In the genomic region with DNA sequence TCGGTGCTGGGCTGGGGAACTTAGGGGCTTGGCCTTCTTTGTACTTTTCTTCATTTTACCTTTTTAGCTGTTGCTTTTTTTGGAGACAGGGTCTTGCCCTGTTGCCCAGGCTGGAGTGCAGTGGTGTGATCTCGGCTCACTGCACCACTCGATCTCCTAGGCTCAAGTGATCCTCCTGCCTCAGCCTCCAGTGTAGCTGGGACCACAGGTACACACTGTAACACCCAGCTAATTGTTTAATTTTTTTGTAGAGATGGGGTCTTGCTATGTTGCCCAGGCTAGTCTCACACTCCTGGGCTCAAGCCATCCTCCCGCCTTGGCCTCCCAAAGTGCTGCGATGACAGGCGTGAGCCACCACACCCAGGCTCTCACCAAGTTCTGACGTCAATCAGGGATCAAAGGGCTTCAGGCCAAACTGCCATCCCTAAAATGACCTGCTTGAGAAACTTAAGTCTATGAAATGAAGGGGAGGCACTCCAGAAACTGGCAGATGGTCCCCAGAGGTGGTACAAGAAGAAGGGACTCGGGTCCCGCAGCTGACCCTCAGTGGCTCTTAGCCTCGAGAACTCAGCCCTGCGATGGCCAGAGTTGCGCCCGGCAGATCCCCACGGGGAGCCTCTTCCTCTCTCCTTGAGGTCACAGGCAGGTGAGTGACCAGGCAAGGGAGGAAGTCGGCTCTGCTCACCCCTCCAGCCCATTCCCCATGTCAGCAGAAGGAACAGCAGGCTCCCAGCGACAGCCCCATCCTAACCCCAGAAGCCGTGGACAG, we compare ENCODE assay signal across 16 cellular contexts.
DNase-seq lines count a peak whose midpoint lies in the region; ATAC-seq, FAIRE-seq and TF ChIP-seq lines count a peak whose summit lies in the region.
"Had no signal": no experiment of that assay in that cellular context is flagged by ENCODE, and none has a peak within 500 bp of the region (broad histone marks: within the 10 kb centered on the region; RNA-seq: fewer than 3 reads in every experiment).

No MANE protein-coding gene starts in this region.

- 10% methylated on average over 17 of the region's 17 CpGs for WGBS in K562 (ENCODE audit: insufficient coverage, low coverage, missing lambda C conversion rate)
- no CpG with 5 or more reads among the region's 17 CpGs for WGBS in neuronal stem cell (ENCODE audit: extremely low coverage in 2 of 2, insufficient read length in 2 of 2, insufficient replicate concordance in 1 of 2), 2 donors

- H2AFZ ChIP-seq in K562 (ENCODE audit: low read depth, low read length), result no peak overlapping the region
- H2AFZ ChIP-seq in neuronal stem cell (ENCODE audit: low read length), result no peak overlapping the region

- H2BK15ac ChIP-seq in neuronal stem cell (ENCODE audit: low read length), result no peak overlapping the region

- H3K9me1 ChIP-seq in K562 (ENCODE audit: control insufficient read depth, insufficient read depth, low read length), result no peaks in the 10 kb centered on the region

- H3K4ac ChIP-seq in neuronal stem cell (ENCODE audit: low read length), result no peak overlapping the region

- no peaks in the 10 kb centered on the region for H3K79me1 ChIP-seq in neuronal stem cell (ENCODE audit: low read depth, low read length)

- H3K27ac Mint-ChIP-seq in IgD-negative memory B cell, result peak overlapping the region in 2 of 3 donors; percentile 72 to 86
- no peak overlapping the region for H3K27ac Mint-ChIP-seq in stimulated activated effector memory CD8-positive, alpha-beta T cell treated with anti-CD3 and anti-CD28 coated beads, Interleukin-12 subunit alpha, Interleukin-12 subunit beta, amount 100 ng/mL, for 72 hours

- peak overlapping the region; percentile 17 for H3K18ac ChIP-seq in neuronal stem cell (ENCODE audit: low read length)

- in situ Hi-C loops in K562 (cut with MboI), result no loop called here

- no peak overlapping the region for H2AK5ac ChIP-seq in neuronal stem cell (ENCODE audit: low read depth, low read length)

- peaks cover 91% of the 10 kb centered on the region for H4K20me1 ChIP-seq in BLaER1
- H4K20me1 ChIP-seq in K562 (replicated peaks; ENCODE audit: control insufficient read depth, insufficient read depth, low read length), result no peaks in the 10 kb centered on the region

- H3K9me3 Mint-ChIP-seq in IgD-negative memory B cell, result no peaks in the 10 kb centered on the region
- no peaks in the 10 kb centered on the region for H3K9me3 Mint-ChIP-seq in stimulated activated effector memory CD8-positive, alpha-beta T cell treated with anti-CD3 and anti-CD28 coated beads, Interleukin-12 subunit alpha, Interleukin-12 subunit beta, amount 100 ng/mL, for 72 hours

- H3K14ac ChIP-seq in neuronal stem cell (ENCODE audit: low read length), result no peak overlapping the region

- H3K4me2 ChIP-seq in BLaER1, result peak overlapping the region; percentile 83
- no peak overlapping the region for H3K4me2 ChIP-seq in K562 (ENCODE audit: insufficient read depth, low read length)
- no peak overlapping the region for H3K4me2 ChIP-seq in neuronal stem cell (ENCODE audit: insufficient read depth, low read length, poor library complexity, severe bottlenecking)

- TF ChIP-seq CTCF in K562 (IDR thresholded peaks at IDR 0.05 in 2 of 3, conservative IDR thresholded peaks at IDR 0.05 in 1 of 3; ENCODE audit: insufficient read depth in 2 of 3, low read depth in 1 of 3, low read length in 3 of 3), result no peak

- H3K36me3 Mint-ChIP-seq in IgD-negative memory B cell, result peaks cover 10% of the 10 kb centered on the region
- no peaks in the 10 kb centered on the region for H3K36me3 Mint-ChIP-seq in stimulated activated effector memory CD8-positive, alpha-beta T cell treated with anti-CD3 and anti-CD28 coated beads, Interleukin-12 subunit alpha, Interleukin-12 subunit beta, amount 100 ng/mL, for 72 hours

- no peak for TF ChIP-seq POLR2A in K562 (conservative IDR thresholded peaks at IDR 0.05)

- H3K27me3 Mint-ChIP-seq in IgD-negative memory B cell, result no peaks in the 10 kb centered on the region

- H2BK12ac ChIP-seq in neuronal stem cell (ENCODE audit: low read length), result peak overlapping the region; percentile 22

- no peak for FAIRE-seq in K562 (lab: Jason Lieb, UNC)
- FAIRE-seq: GM12878 had no signal

- ATAC-seq in K562, result no peak
- ATAC-seq in stimulated activated effector memory CD8-positive, alpha-beta T cell treated with anti-CD3 and anti-CD28 coated beads, Interleukin-12 subunit alpha, Interleukin-12 subunit beta, amount 100 ng/mL, for 72 hours, result no peak
- ATAC-seq in HG03565 (IDR thresholded peaks at IDR 0.05; ENCODE audit: unreplicated experiment), result no peak
- no peak for ATAC-seq in GM21447 (IDR thresholded peaks at IDR 0.05; ENCODE audit: unreplicated experiment)
- ATAC-seq in GM21381 (IDR thresholded peaks at IDR 0.05; ENCODE audit: unreplicated experiment), result no peak
- ATAC-seq: GM12878 had no signal

- BruUV-seq in K562 (replicated peaks; lab: Mats Ljungman, UMichigan), result no TSS peak

- no peak for TF ChIP-seq EP300 in K562 (IDR thresholded peaks at IDR 0.05; ENCODE audit: low read length)

- H3K9ac ChIP-seq in BLaER1, result no peak overlapping the region
- H3K9ac ChIP-seq in K562 (ENCODE audit: insufficient read depth in 1 of 2, low read depth in 2 of 2, low read length in 2 of 2), result no peak overlapping the region
- no peak overlapping the region for H3K9ac ChIP-seq in neuronal stem cell (ENCODE audit: low read depth, low read length, poor library complexity)

- no peak for TF ChIP-seq RAD21 in K562 (CRISPR knock-in tag; conservative IDR thresholded peaks at IDR 0.05 in 1 of 2, IDR thresholded peaks at IDR 0.05 in 1 of 2)

- no peak overlapping the region for H4K8ac ChIP-seq in neuronal stem cell (ENCODE audit: low read depth, low read length)

- no peak overlapping the region for H3K4me3 ChIP-seq in BLaER1
- no peak overlapping the region for H3K4me3 ChIP-seq in K562
- H3K4me3 ChIP-seq in neuronal stem cell (ENCODE audit: low read length in 2 of 2), result no peak overlapping the region
- H3K4me3 ChIP-seq: GM12878 had no signal

- no peaks in the 10 kb centered on the region for H3K27me3 ChIP-seq in BLaER1
- peaks cover 8 to 46% of the 10 kb centered on the region in 2 experiments; a peak in 4 of 5 replicates for H3K27me3 ChIP-seq in K562 (ENCODE audit: control insufficient read depth in 2 of 2, insufficient read depth in 2 of 2, low read length in 2 of 2)
- peaks cover 0 to 10% (median 0%) of the 10 kb centered on the region in 3 experiments for H3K27me3 ChIP-seq in neuronal stem cell (ENCODE audit: control insufficient read depth in 3 of 3, insufficient read depth in 3 of 3, low read depth in 1 of 3, low read length in 3 of 3)

- H3K9me3 ChIP-seq in BLaER1 (peaks cover 5% of the 10 kb centered on the region; the same call in 1 of the 2 replicates), K562 (replicated peaks; ENCODE audit: control insufficient read depth, insufficient read depth, low read depth, low read length) (no peaks in the 10 kb centered on the region), neuronal stem cell (replicated peaks in 1 of 2; ENCODE audit: control insufficient read depth in 2 of 2, insufficient read depth in 1 of 2, low read depth in 1 of 2, low read length in 2 of 2) (no peaks in the 10 kb centered on the region)
- H3K9me3 ChIP-seq: BE2C had no signal

- intact Hi-C loops in K562 (cut with micrococcal nuclease), result no loop called here

- no peak overlapping the region for H2BK5ac ChIP-seq in neuronal stem cell (ENCODE audit: low read length)

- H3K4me3 Mint-ChIP-seq in IgD-negative memory B cell, result no peak overlapping the region
- H3K4me3 Mint-ChIP-seq in stimulated activated effector memory CD8-positive, alpha-beta T cell treated with anti-CD3 and anti-CD28 coated beads, Interleukin-12 subunit alpha, Interleukin-12 subunit beta, amount 100 ng/mL, for 72 hours, result no peak overlapping the region

- CTCF ChIA-PET in K562 (lab: Yijun Ruan, JAX; ENCODE audit: low intra/inter-chr PET ratio), result no interaction called here

- peaks cover 22 to 52% (median 38%) of the 10 kb centered on the region in 3 donors for H3K4me1 Mint-ChIP-seq in IgD-negative memory B cell
- peaks cover 17% of the 10 kb centered on the region for H3K4me1 Mint-ChIP-seq in stimulated activated effector memory CD8-positive, alpha-beta T cell treated with anti-CD3 and anti-CD28 coated beads, Interleukin-12 subunit alpha, Interleukin-12 subunit beta, amount 100 ng/mL, for 72 hours

- H3K23ac ChIP-seq in neuronal stem cell (ENCODE audit: low read depth, low read length, poor library complexity), result peak overlapping the region; percentile 65

- H3K27ac ChIP-seq in BLaER1, result no peak overlapping the region
- no peak overlapping the region for H3K27ac ChIP-seq in K562 (ENCODE audit: extremely low read depth, low read depth, low read length)
- H3K27ac ChIP-seq in neuronal stem cell (replicated peaks; ENCODE audit: low read length), result no peak overlapping the region
- H3K27ac ChIP-seq: HL-60 had no signal

- POLR2A ChIA-PET in K562 (lab: Yijun Ruan, JAX), result no interaction called here

- H3K4me1 ChIP-seq in BLaER1, result peaks cover 82% of the 10 kb centered on the region
- H3K4me1 ChIP-seq in K562 (replicated peaks in 1 of 2; ENCODE audit: control insufficient read depth in 2 of 2, insufficient read depth in 2 of 2, low read length in 2 of 2), result peaks cover 0 to 22% of the 10 kb centered on the region in 2 experiments; a peak in 2 of 5 replicates
- no peaks in the 10 kb centered on the region for H3K4me1 ChIP-seq in neuronal stem cell (ENCODE audit: control insufficient read depth in 2 of 2, insufficient read depth in 1 of 2, low read depth in 1 of 2, low read length in 2 of 2)
- H3K4me1 ChIP-seq: BE2C had no signal

- H3K79me2 ChIP-seq in K562 (ENCODE audit: control insufficient read depth, insufficient read depth, low read length), result no peaks in the 10 kb centered on the region

- no peak overlapping the region for H2BK120ac ChIP-seq in neuronal stem cell (ENCODE audit: low read depth, low read length)

- H3K36me3 ChIP-seq in BLaER1, result peaks cover 31% of the 10 kb centered on the region
- H3K36me3 ChIP-seq in K562 (ENCODE audit: control insufficient read depth, insufficient read depth, low read length), result no peaks in the 10 kb centered on the region
- H3K36me3 ChIP-seq in neuronal stem cell (replicated peaks in 1 of 2; ENCODE audit: control insufficient read depth in 2 of 2, insufficient read depth in 2 of 2, low read length in 2 of 2), result no peaks in the 10 kb centered on the region
- H3K36me3 ChIP-seq: BE2C had no signal

- H4K91ac ChIP-seq in neuronal stem cell (ENCODE audit: low read depth, low read length, poor library complexity), result no peak overlapping the region

- DNase-seq in K562 (ENCODE audit: extremely low read depth in 1 of 4, low spot score in 3 of 4), result no peak
- no peak for DNase-seq in neuronal stem cell (ENCODE audit: low spot score)
- DNase-seq in stimulated activated effector memory CD8-positive, alpha-beta T cell treated with anti-CD3 and anti-CD28 coated beads, Interleukin-12 subunit alpha, Interleukin-12 subunit beta, amount 100 ng/mL, for 72 hours (ENCODE audit: low spot score in 2 of 2), result no peak
- DNase-seq: ACHN, BE2C, DMS 273 treated with DMSO at 0.1 percent for 48 hours, DMS79, HCEC 1CT, KG1 had no signal

TF ChIP-seq in K562, 482 proteins besides CTCF, POLR2A, EP300 and RAD21:
- TF ChIP-seq TCF7 (IDR thresholded peaks at IDR 0.05; ENCODE audit: borderline replicate concordance) (no peak), ZNF121 (CRISPR knock-in tag; conservative IDR thresholded peaks at IDR 0.05) (peak; percentile 92)
